In genomic region chr10:3785251-3785848, GRCh38 we compare ENCODE assay signal across 1 cellular context.
TF ChIP-seq lines count a peak whose summit lies in the region.

No MANE protein-coding gene starts in this region.

TF ChIP-seq in K562, 482 proteins besides CTCF, POLR2A, EP300 and RAD21 (continued from another document and continues in another):
- TF ChIP-seq PRDM10 (IDR thresholded peaks at IDR 0.05; ENCODE audit: partially characterized antibody): peak; percentile 97
- TF ChIP-seq GATAD2A (IDR thresholded peaks at IDR 0.05): no peak
- TF ChIP-seq RBM14 (IDR thresholded peaks at IDR 0.05; ENCODE audit: borderline replicate concordance, insufficient read depth, low read depth, low read length): no peak
- peak; percentile 100 for TF ChIP-seq MEF2A (IDR thresholded peaks at IDR 0.05; ENCODE audit: control insufficient read depth, low read depth, low read length)
- TF ChIP-seq, protein P1, sequence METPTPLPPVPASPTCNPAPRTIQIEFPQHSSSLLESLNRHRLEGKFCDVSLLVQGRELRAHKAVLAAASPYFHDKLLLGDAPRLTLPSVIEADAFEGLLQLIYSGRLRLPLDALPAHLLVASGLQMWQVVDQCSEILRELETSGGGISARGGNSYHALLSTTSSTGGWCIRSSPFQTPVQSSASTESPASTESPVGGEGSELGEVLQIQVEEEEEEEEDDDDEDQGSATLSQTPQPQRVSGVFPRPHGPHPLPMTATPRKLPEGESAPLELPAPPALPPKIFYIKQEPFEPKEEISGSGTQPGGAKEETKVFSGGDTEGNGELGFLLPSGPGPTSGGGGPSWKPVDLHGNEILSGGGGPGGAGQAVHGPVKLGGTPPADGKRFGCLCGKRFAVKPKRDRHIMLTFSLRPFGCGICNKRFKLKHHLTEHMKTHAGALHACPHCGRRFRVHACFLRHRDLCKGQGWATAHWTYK (CRISPR knock-in tag; IDR thresholded peaks at IDR 0.05): no peak
- TF ChIP-seq GABPB1 (CRISPR knock-in tag; IDR thresholded peaks at IDR 0.05): no peak
- TF ChIP-seq ZNF77 (CRISPR knock-in tag; IDR thresholded peaks at IDR 0.05): no peak
- TF ChIP-seq FUS (optimal IDR thresholded peaks at IDR 0.05; ENCODE audit: low read depth, low read length): peak; percentile 81
- 0 out of 2 replicates have a peak, but pooled peaks have one; percentile 15 for TF ChIP-seq XRCC5 (IDR thresholded peaks at IDR 0.05; ENCODE audit: low read depth, low read length)
- TF ChIP-seq ELF4 (CRISPR knock-in tag; IDR thresholded peaks at IDR 0.05): no peak
- no peak for TF ChIP-seq SETDB1 (IDR thresholded peaks at IDR 0.05; ENCODE audit: low read length)
- TF ChIP-seq KLF1 (tag; IDR thresholded peaks at IDR 0.05): no peak
- no peak for TF ChIP-seq ZFP36 (IDR thresholded peaks at IDR 0.05; ENCODE audit: low read depth, low read length, partially characterized antibody)
- TF ChIP-seq, protein P2, sequence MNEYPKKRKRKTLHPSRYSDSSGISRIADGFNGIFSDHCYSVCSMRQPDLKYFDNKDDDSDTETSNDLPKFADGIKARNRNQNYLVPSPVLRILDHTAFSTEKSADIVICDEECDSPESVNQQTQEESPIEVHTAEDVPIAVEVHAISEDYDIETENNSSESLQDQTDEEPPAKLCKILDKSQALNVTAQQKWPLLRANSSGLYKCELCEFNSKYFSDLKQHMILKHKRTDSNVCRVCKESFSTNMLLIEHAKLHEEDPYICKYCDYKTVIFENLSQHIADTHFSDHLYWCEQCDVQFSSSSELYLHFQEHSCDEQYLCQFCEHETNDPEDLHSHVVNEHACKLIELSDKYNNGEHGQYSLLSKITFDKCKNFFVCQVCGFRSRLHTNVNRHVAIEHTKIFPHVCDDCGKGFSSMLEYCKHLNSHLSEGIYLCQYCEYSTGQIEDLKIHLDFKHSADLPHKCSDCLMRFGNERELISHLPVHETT (CRISPR knock-in tag; conservative IDR thresholded peaks at IDR 0.05 in 1 of 2, IDR thresholded peaks at IDR 0.05 in 1 of 2): peak in 1 of 2 experiments; percentile 56; a peak in 2 of 4 replicates
- no peak for TF ChIP-seq ZNF311 (CRISPR knock-in tag; IDR thresholded peaks at IDR 0.05)
- no peak for TF ChIP-seq SIX5 (IDR thresholded peaks at IDR 0.05; ENCODE audit: borderline replicate concordance in 1 of 2, insufficient read depth in 1 of 2, low read depth in 1 of 2, low read length in 2 of 2)
- no peak for TF ChIP-seq IFI16 (CRISPR knock-in tag; IDR thresholded peaks at IDR 0.05)
- TF ChIP-seq NCOR1 (IDR thresholded peaks at IDR 0.05): peak; percentile 27; the same call in 1 of the 2 replicates
- TF ChIP-seq GTF2A2 (tag; IDR thresholded peaks at IDR 0.05): peak; percentile 85
- TF ChIP-seq, protein P3, sequence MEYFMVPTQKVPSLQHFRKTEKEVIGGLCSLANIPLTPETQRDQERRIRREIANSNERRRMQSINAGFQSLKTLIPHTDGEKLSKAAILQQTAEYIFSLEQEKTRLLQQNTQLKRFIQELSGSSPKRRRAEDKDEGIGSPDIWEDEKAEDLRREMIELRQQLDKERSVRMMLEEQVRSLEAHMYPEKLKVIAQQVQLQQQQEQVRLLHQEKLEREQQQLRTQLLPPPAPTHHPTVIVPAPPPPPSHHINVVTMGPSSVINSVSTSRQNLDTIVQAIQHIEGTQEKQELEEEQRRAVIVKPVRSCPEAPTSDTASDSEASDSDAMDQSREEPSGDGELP (CRISPR knock-in tag; IDR thresholded peaks at IDR 0.05; ENCODE audit: borderline replicate concordance): no peak; the same call in 1 of the 2 replicates
- TF ChIP-seq CHD2 (IDR thresholded peaks at IDR 0.05; ENCODE audit: low read depth, low read length): peak; percentile 76
- TF ChIP-seq, protein P4, sequence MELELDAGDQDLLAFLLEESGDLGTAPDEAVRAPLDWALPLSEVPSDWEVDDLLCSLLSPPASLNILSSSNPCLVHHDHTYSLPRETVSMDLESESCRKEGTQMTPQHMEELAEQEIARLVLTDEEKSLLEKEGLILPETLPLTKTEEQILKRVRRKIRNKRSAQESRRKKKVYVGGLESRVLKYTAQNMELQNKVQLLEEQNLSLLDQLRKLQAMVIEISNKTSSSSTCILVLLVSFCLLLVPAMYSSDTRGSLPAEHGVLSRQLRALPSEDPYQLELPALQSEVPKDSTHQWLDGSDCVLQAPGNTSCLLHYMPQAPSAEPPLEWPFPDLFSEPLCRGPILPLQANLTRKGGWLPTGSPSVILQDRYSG (tag; conservative IDR thresholded peaks at IDR 0.05; ENCODE audit: low read depth): no peak
- TF ChIP-seq HES1 (IDR thresholded peaks at IDR 0.05; ENCODE audit: low read depth): peak; percentile 74; the same call in 1 of the 2 replicates
- peak; percentile 76 for TF ChIP-seq KLF16 (IDR thresholded peaks at IDR 0.05)
- TF ChIP-seq ZNF445 (CRISPR knock-in tag; IDR thresholded peaks at IDR 0.05; ENCODE audit: low read depth): no peak
- TF ChIP-seq, protein P5, sequence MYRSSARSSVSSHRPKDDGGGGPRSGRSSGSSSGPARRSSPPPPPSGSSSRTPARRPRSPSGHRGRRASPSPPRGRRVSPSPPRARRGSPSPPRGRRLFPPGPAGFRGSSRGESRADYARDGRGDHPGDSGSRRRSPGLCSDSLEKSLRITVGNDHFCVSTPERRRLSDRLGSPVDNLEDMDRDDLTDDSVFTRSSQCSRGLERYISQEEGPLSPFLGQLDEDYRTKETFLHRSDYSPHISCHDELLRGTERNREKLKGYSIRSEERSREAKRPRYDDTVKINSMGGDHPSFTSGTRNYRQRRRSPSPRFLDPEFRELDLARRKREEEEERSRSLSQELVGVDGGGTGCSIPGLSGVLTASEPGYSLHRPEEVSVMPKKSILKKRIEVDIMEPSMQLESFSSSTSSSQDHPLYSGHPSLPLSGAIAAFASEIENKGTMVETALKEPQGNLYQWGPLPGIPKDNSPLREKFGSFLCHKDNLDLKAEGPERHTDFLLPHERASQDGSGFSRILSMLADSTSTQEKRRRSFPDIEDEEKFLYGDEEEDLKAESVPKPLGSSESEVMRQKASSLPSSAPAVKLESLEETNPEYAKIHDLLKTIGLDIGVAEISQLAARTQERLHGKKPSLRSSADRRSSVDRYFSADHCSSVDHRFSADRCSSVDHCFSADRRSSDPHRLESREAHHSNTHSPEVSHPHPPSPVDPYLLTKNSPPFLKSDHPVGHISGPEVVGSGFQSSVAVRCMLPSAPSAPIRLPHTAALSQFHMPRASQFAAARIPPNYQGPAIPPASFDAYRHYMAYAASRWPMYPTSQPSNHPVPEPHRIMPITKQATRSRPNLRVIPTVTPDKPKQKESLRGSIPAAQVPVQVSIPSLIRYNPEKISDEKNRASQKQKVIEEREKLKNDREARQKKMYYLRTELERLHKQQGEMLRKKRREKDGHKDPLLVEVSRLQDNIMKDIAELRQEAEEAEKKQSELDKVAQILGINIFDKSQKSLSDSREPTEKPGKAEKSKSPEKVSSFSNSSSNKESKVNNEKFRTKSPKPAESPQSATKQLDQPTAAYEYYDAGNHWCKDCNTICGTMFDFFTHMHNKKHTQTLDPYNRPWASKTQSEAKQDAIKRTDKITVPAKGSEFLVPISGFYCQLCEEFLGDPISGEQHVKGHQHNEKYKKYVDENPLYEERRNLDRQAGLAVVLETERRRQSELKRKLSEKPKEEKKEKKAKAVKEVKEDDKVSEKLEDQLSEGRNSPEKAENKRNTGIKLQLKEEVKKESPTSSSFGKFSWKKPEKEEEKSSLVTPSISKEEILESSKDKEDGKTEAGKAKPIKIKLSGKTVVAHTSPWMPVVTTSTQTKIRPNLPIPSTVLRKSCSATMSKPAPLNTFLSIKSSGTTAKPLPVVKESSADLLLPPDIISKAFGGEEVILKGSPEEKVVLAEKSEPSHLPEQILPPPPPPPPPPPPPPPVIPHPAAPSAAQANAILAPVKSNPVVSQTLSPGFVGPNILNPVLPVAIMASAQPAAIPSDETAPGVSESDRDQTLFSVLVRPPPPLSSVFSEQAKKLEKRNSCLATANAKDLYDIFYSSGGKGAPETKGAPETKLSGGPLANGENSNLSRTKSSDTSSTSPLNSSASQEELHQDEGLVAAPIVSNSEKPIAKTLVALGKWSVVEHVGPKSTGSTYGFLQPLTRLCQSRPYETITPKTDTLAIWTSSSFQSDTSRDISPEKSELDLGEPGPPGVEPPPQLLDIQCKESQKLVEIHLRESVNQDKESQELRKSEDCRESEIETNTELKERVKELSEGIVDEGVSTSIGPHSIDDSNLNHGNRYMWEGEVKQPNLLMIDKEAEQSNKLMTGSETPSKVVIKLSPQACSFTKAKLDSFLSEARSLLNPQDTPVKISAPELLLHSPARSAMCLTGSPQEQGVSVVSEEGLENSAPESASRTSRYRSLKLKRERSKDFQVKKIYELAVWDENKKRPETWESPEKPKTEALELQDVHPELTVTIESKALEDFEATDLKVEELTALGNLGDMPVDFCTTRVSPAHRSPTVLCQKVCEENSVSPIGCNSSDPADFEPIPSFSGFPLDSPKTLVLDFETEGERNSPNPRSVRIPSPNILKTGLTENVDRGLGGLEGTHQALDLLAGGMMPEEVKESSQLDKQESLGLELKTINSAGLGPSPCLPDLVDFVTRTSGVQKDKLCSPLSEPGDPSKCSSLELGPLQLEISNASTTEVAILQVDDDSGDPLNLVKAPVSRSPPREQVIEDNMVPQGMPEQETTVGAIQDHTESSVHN (IDR thresholded peaks at IDR 0.05; ENCODE audit: borderline replicate concordance in 1 of 2, low read depth in 1 of 2): no peak
- TF ChIP-seq SMAD1 (IDR thresholded peaks at IDR 0.05; ENCODE audit: low read depth, low read length, partially characterized antibody): peak; percentile 94
- TF ChIP-seq, protein P6, sequence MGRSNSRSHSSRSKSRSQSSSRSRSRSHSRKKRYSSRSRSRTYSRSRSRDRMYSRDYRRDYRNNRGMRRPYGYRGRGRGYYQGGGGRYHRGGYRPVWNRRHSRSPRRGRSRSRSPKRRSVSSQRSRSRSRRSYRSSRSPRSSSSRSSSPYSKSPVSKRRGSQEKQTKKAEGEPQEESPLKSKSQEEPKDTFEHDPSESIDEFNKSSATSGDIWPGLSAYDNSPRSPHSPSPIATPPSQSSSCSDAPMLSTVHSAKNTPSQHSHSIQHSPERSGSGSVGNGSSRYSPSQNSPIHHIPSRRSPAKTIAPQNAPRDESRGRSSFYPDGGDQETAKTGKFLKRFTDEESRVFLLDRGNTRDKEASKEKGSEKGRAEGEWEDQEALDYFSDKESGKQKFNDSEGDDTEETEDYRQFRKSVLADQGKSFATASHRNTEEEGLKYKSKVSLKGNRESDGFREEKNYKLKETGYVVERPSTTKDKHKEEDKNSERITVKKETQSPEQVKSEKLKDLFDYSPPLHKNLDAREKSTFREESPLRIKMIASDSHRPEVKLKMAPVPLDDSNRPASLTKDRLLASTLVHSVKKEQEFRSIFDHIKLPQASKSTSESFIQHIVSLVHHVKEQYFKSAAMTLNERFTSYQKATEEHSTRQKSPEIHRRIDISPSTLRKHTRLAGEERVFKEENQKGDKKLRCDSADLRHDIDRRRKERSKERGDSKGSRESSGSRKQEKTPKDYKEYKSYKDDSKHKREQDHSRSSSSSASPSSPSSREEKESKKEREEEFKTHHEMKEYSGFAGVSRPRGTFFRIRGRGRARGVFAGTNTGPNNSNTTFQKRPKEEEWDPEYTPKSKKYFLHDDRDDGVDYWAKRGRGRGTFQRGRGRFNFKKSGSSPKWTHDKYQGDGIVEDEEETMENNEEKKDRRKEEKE (IDR thresholded peaks at IDR 0.05; ENCODE audit: borderline replicate concordance in 1 of 2, control insufficient read depth in 1 of 2, low read depth in 2 of 2, low read length in 1 of 2): peak in 1 of 2 experiments; percentile 50; a peak in 2 of 4 replicates
- TF ChIP-seq KDM4B (IDR thresholded peaks at IDR 0.05; ENCODE audit: borderline replicate concordance in 2 of 2, low read depth in 1 of 2): 0 out of 4 replicates have a peak, but pooled peaks of 1 of the 2 experiments have one; percentile 15
- TF ChIP-seq ZNF668 (CRISPR knock-in tag; IDR thresholded peaks at IDR 0.05): no peak
- TF ChIP-seq DACH1 (IDR thresholded peaks at IDR 0.05; ENCODE audit: partially characterized antibody): no peak
- TF ChIP-seq ARID1B (IDR thresholded peaks at IDR 0.05): no peak
- TF ChIP-seq HEY1 (CRISPR knock-in tag; IDR thresholded peaks at IDR 0.05; ENCODE audit: borderline replicate concordance): no peak
- TF ChIP-seq TFE3 (CRISPR knock-in tag; IDR thresholded peaks at IDR 0.05): peak; percentile 50
